Comparison of ENCODE assay signal across 18 cellular contexts in genomic region chr1:29517251-29518080, GRCh38.
A peak's percentile ranks its signal among the peaks of the same experiment; 100 is the strongest.
DNase-seq lines count a peak whose midpoint lies in the region; ATAC-seq, FAIRE-seq and TF ChIP-seq lines count a peak whose summit lies in the region.
"Had no signal": no experiment of that assay in that cellular context is flagged by ENCODE, and none has a peak within 500 bp of the region (broad histone marks: within the 10 kb centered on the region; RNA-seq: fewer than 3 reads in every experiment).

No MANE protein-coding gene starts in this region.

- H3K27me3 ChIP-seq in bronchial epithelial cell (ENCODE audit: control insufficient read depth, insufficient read depth, low read length), result peaks cover 2% of the 10 kb centered on the region
- H3K27me3 ChIP-seq in testis, result no peaks in the 10 kb centered on the region
- peaks cover 3% of the 10 kb centered on the region for H3K27me3 ChIP-seq in upper lobe of right lung
- H3K27me3 ChIP-seq: MG63 had no signal

- H3K27ac ChIP-seq in testis (no peak overlapping the region), upper lobe of right lung (no peak overlapping the region)
- H3K27ac ChIP-seq: 22Rv1 had no signal

- H3K9me3 ChIP-seq in testis (no peaks in the 10 kb centered on the region), upper lobe of right lung (no peaks in the 10 kb centered on the region)
- H3K9me3 ChIP-seq: HAP-1, MG63 had no signal

- FAIRE-seq in bronchial epithelial cell (lab: Jason Lieb, UNC), result peak; percentile 77

- intact Hi-C loops in testis (cut with DNase I; ENCODE audit: low total_unique reads), result no loop called here
- intact Hi-C loops in upper lobe of right lung (cut with DNase I), result no loop called here

- TF ChIP-seq POLR2A in testis (IDR thresholded peaks at IDR 0.05), result no peak

- DNase-seq in DMS 273 (lab: John Stamatoyannopoulos, UW; ENCODE audit: unreplicated experiment), result peak; percentile 28
- no peak for DNase-seq in DMS 273 treated with DMSO at 0.1 percent for 48 hours (lab: John Stamatoyannopoulos, UW)
- DNase-seq in bronchial epithelial cell (ENCODE audit: low read depth), result no peak
- peak; percentile 4 for DNase-seq in mucosa of gallbladder (ENCODE audit: low spot score)
- DNase-seq in testis, result peak; percentile 4
- no peak for DNase-seq in amniotic stem cell (lab: John Stamatoyannopoulos, UW)
- no peak for DNase-seq in upper lobe of right lung
- DNase-seq: C1 segment of cervical spinal cord, MG63, NCI-H1105, NCI-H1930, NCI-H2171 treated with DMSO at 0.1 percent for 48 hours, NCI-H82, SHP77 treated with DMSO at 0.1 percent for 48 hours had no signal

- WGBS in testis, 2 donors, result 83 to 90% methylated on average over 7 to 8 of the region's 8 CpGs

- ATAC-seq in GM21447 (IDR thresholded peaks at IDR 0.05; ENCODE audit: unreplicated experiment) (no peak), upper lobe of right lung (no peak)
- ATAC-seq: Panc1 had no signal

- TF ChIP-seq CTCF in bronchial epithelial cell (IDR thresholded peaks at IDR 0.05; ENCODE audit: insufficient read depth, low read length, severe bottlenecking) (no peak), testis (IDR thresholded peaks at IDR 0.05) (no peak), upper lobe of right lung (IDR thresholded peaks at IDR 0.05) (no peak)

- H3K4me3 ChIP-seq in bronchial epithelial cell (ENCODE audit: low read depth, low read length) (no peak overlapping the region), testis (no peak overlapping the region), upper lobe of right lung (no peak overlapping the region)
- H3K4me3 ChIP-seq: HAP-1, MG63 had no signal

- no peaks in the 10 kb centered on the region for H3K36me3 ChIP-seq in bronchial epithelial cell (ENCODE audit: control insufficient read depth, insufficient read depth, low read length)
- H3K36me3 ChIP-seq in testis (ENCODE audit: low read depth, missing control alignments), result no peaks in the 10 kb centered on the region
- H3K36me3 ChIP-seq in upper lobe of right lung, result no peaks in the 10 kb centered on the region
- H3K36me3 ChIP-seq: HAP-1, MG63 had no signal

- H3K4me1 ChIP-seq in testis (no peaks in the 10 kb centered on the region), upper lobe of right lung (no peaks in the 10 kb centered on the region)
- H3K4me1 ChIP-seq: HAP-1 had no signal

Comparison
In these comparisons a context has a peak if more than half of its experiments do, and no peak if none do; other contexts are left out.
1. DNase-seq: peak in DMS 273 (single experiment), mucosa of gallbladder (single experiment) and testis (single experiment); none in DMS 273 treated with DMSO at 0.1 percent for 48 hours (single experiment), bronchial epithelial cell (single experiment), amniotic stem cell (single experiment) and upper lobe of right lung (single experiment).